In the genomic region with DNA sequence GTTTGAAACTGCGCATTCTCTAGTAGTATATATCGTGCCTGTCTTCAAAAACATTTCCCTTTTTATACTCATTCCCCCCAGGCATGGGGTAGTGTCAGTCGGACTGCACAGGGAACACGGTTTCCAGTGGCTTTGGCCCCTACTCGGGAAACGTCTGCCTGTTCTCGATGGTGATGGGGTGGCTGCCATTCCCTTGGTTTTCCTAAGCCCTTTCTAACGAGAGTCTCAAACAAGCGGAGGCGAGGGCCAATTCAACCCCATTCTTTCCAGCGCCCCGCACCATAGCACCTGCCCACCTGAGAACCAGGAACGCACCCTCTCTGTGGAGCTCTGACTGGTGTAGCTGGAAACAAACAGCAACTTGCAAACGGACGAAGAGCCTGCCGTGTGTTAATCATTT, we compare ENCODE assay signal across 18 cellular contexts.
A peak's percentile ranks its signal among the peaks of the same experiment; 100 is the strongest.
DNase-seq lines count a peak whose midpoint lies in the region; ATAC-seq and TF ChIP-seq lines count a peak whose summit lies in the region.
"Had no signal": no experiment of that assay in that cellular context is flagged by ENCODE, and none has a peak within 500 bp of the region (broad histone marks: within the 10 kb centered on the region; RNA-seq: fewer than 3 reads in every experiment).

No MANE protein-coding gene starts in this region.

- no peak overlapping the region for H3K4me3 ChIP-seq in coronary artery
- no peak overlapping the region for H3K4me3 ChIP-seq in psoas muscle
- H3K4me3 ChIP-seq: body of pancreas had no signal

- H3K27ac Mint-ChIP-seq in activated naive CD4-positive, alpha-beta T cell treated with anti-CD3 and anti-CD28 coated beads, Interleukin-2, amount 50 U/mL, for 72 hours, result peak overlapping the region; percentile 40 to 79
- peak overlapping the region; percentile 40 for H3K27ac Mint-ChIP-seq in neural crest cell (ENCODE audit: unreplicated experiment)

- no peaks in the 10 kb centered on the region for H3K9me3 ChIP-seq in psoas muscle
- H3K9me3 ChIP-seq: body of pancreas, Caco-2 had no signal

- peaks cover 0 to 42% of the 10 kb centered on the region in 2 donors for H3K36me3 ChIP-seq in psoas muscle (ENCODE audit: insufficient read depth in 1 of 2, low read depth in 1 of 2)

- ATAC-seq in activated naive CD4-positive, alpha-beta T cell treated with anti-CD3 and anti-CD28 coated beads, Interleukin-2, amount 50 U/mL, for 72 hours, result no peak
- no peak for ATAC-seq in GM18511 (IDR thresholded peaks at IDR 0.05; ENCODE audit: unreplicated experiment)
- no peak for ATAC-seq in psoas muscle
- no peak for ATAC-seq in GM19324 (IDR thresholded peaks at IDR 0.05; ENCODE audit: low FRiP score, unreplicated experiment)
- ATAC-seq: body of pancreas, left cardiac atrium had no signal

- peak overlapping the region; percentile 58 to 84 for H3K27ac ChIP-seq in coronary artery
- H3K27ac ChIP-seq in psoas muscle, result no peak overlapping the region
- H3K27ac ChIP-seq: parathyroid adenoma had no signal

- no peak overlapping the region for H3K4me3 Mint-ChIP-seq in neural crest cell

- 92 to 96% (median 96%) methylated on average over 16 of the region's 16 CpGs for WGBS in psoas muscle, 3 donors

- no peaks in the 10 kb centered on the region for H3K9me3 Mint-ChIP-seq in activated naive CD4-positive, alpha-beta T cell treated with anti-CD3 and anti-CD28 coated beads, Interleukin-2, amount 50 U/mL, for 72 hours
- H3K9me3 Mint-ChIP-seq in neural crest cell, result no peaks in the 10 kb centered on the region

- intact Hi-C loops in psoas muscle (cut with DNase I), result loop anchor here (5.0 to 10.0 kb wide), 4 partner anchors 128 to 396 kb away; partner anchors contain the start of gene STK24 (in 1 of the 2)

- TF ChIP-seq CTCF in coronary artery (IDR thresholded peaks at IDR 0.05) (no peak), neural crest cell (conservative IDR thresholded peaks at IDR 0.05) (no peak), psoas muscle (IDR thresholded peaks at IDR 0.05) (no peak)

- peaks cover 40% of the 10 kb centered on the region for H3K4me1 Mint-ChIP-seq in neural crest cell

- H3K4me1 ChIP-seq in psoas muscle, result peaks cover 22% of the 10 kb centered on the region
- H3K4me1 ChIP-seq: Caco-2, parathyroid adenoma had no signal

- DNase-seq in activated naive CD4-positive, alpha-beta T cell treated with anti-CD3 and anti-CD28 coated beads, Interleukin-2, amount 50 U/mL, for 72 hours (ENCODE audit: low spot score in 2 of 2), result no peak
- DNase-seq in activated naive CD4-positive, alpha-beta T cell treated with anti-CD3 and anti-CD28 coated beads, Interleukin-2, amount 50 U/mL, for 16 hours, result no peak
- DNase-seq in coronary artery (ENCODE audit: low spot score) (no peak), neural crest cell (ENCODE audit: low read depth, low spot score) (no peak), hepatic stellate cell (ENCODE audit: low spot score) (no peak), psoas muscle (no peak)
- DNase-seq: activated CD8-positive, alpha-beta memory T cell treated with anti-CD3 and anti-CD28 coated beads for 24 hours; activated effector memory CD4-positive, alpha-beta T cell treated with anti-CD3 and anti-CD28 coated beads, Interleukin-2, amount 50 U/mL, for 16 hours; body of pancreas; Caco-2; hippocampal formation; left cardiac atrium; MV-4-11; NCI-H2029; OCI-M1 had no signal

- no peaks in the 10 kb centered on the region for H3K27me3 ChIP-seq in psoas muscle (ENCODE audit: insufficient read depth in 3 of 3, low read length in 2 of 3)
- H3K27me3 ChIP-seq: body of pancreas had no signal

- no peaks in the 10 kb centered on the region for H3K36me3 Mint-ChIP-seq in activated naive CD4-positive, alpha-beta T cell treated with anti-CD3 and anti-CD28 coated beads, Interleukin-2, amount 50 U/mL, for 72 hours
- peaks cover 17% of the 10 kb centered on the region for H3K36me3 Mint-ChIP-seq in neural crest cell (ENCODE audit: low read depth)

- peaks cover 2% of the 10 kb centered on the region for H3K27me3 Mint-ChIP-seq in neural crest cell (ENCODE audit: low read depth)
